8 cellular contexts compared by ENCODE assay signal in the genomic region with DNA sequence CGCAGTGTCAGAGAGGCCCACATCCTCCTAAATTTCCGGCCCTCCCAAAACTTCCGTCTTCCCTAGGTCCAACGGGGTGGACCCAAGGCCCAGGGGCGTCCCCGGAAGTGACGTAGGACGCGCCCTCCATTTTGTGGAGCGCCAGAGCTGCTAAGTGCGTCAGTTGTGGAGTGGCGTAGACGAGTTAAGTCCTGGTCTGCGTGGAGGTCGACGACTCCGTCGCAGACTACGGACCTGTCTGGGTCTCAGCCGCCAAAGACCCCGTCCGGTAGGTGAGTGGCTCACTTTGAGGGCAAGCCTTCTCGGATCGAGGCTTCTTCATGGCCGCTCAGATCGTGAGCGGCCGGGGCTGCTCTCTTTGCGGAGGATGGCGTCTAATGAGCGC. TPM values are rescaled to one million over a fixed set of nuclear protein-coding genes. Genes with fewer than 3 reads are reported as not detected.
A peak's percentile ranks its signal among the peaks of the same experiment; 100 is the strongest.
DNase-seq lines count a peak whose midpoint lies in the region; ATAC-seq and TF ChIP-seq lines count a peak whose summit lies in the region.

Gene SRSF5 (plus strand): TSS at position 159 of the 385 bp plus-strand sequence. CDS start 1,015 bp downstream, outside the sequence.

- H3K36me3 ChIP-seq in smooth muscle cell (ENCODE audit: low read depth), result peaks cover 20% of the 10 kb centered on the region

- H2AFZ ChIP-seq in smooth muscle cell (ENCODE audit: low read depth), result peak within 1 kb of the TSS; percentile 84

- peaks cover 29% of the 10 kb centered on the region for H3F3A ChIP-seq in smooth muscle cell (ENCODE audit: low read depth)

- CTCF ChIA-PET in AG04450 (lab: Charles Lee) (interaction anchor here (0.6 to 2.0 kb wide), 4 partner anchors 182 to 231 kb away, joined by 3 to 8 read pairs (median 5); no protein-coding TSS in a partner anchor), WTC11 (lab: Charles Lee) (interaction anchor here (0.5 to 2.1 kb wide), 5 partner anchors 40 to 264 kb away, joined by 3 to 4 read pairs (median 4); no protein-coding TSS in a partner anchor)

- peaks cover 37% of the 10 kb centered on the region for H3K79me2 ChIP-seq in smooth muscle cell (ENCODE audit: low read depth)

- H3K27me3 Mint-ChIP-seq in WTC11 (ENCODE audit: low read depth), result peaks cover 6% of the 10 kb centered on the region

- no peaks in the 10 kb centered on the region for H3K27me3 ChIP-seq in AG04450 (ENCODE audit: control insufficient read depth, insufficient read depth, low read length)
- no peaks in the 10 kb centered on the region for H3K27me3 ChIP-seq in smooth muscle cell (ENCODE audit: low read depth)

- under 1% methylated on average over 31 of the region's 31 CpGs for WGBS in smooth muscle cell (ENCODE audit: low lambda C conversion rate)

- H3K4me2 ChIP-seq in smooth muscle cell, result peak within 1 kb of the TSS; percentile 97

- TF ChIP-seq CTCF in AG04450 (IDR thresholded peaks at IDR 0.05; ENCODE audit: low read depth, low read length) (no peak), WTC11 (IDR thresholded peaks at IDR 0.05) (no peak), cardiac fibroblast (IDR thresholded peaks at IDR 0.05; ENCODE audit: low read depth, low read length) (no peak), smooth muscle cell (IDR thresholded peaks at IDR 0.05; ENCODE audit: borderline replicate concordance, insufficient read depth, poor library complexity, severe bottlenecking) (no peak)

- peaks cover 49% of the 10 kb centered on the region for H4K20me1 ChIP-seq in smooth muscle cell (ENCODE audit: low read depth)

- POLR2A ChIA-PET in AG04450 (lab: Yijun Ruan, JAX) (interaction anchor here (0.6 to 1.8 kb wide), 10 partner anchors 9 to 187 kb away, joined by 3 to 13 read pairs (median 4); partner anchors contain the start of genes SMOC1 and SUSD6), WTC11 (lab: Charles Lee) (interaction anchor here (1.0 to 1.5 kb wide), 4 partner anchors 9 to 193 kb away, joined by 3 to 5 read pairs (median 4); partner anchors contain the start of gene CCDC177)

- peak within 1 kb of the TSS; percentile 100 for H3K27ac Mint-ChIP-seq in WTC11

- H3K4me3 Mint-ChIP-seq in WTC11, result peak within 1 kb of the TSS; percentile 99

- H3K9me3 ChIP-seq in AG04450 (ENCODE audit: control insufficient read depth, insufficient read depth, low read length) (peaks cover 4% of the 10 kb centered on the region; the same call in 1 of the 2 replicates), smooth muscle cell (replicated peaks; ENCODE audit: low read depth) (no peaks in the 10 kb centered on the region)

- H3K36me3 Mint-ChIP-seq in WTC11, result peaks cover 47% of the 10 kb centered on the region

- peak within 1 kb of the TSS; percentile 100 for H3K9ac ChIP-seq in smooth muscle cell (ENCODE audit: low read depth)

- H3K9me3 Mint-ChIP-seq in WTC11, result peaks cover 4% of the 10 kb centered on the region; the same call in 1 of the 2 replicates

- ATAC-seq in GM18909 (IDR thresholded peaks at IDR 0.05; ENCODE audit: poor library complexity, unreplicated experiment) (peak; percentile 83), HG03175 (IDR thresholded peaks at IDR 0.05; ENCODE audit: unreplicated experiment) (peak; percentile 86), WTC11 (peak; percentile 94)

- H3K4me1 Mint-ChIP-seq in WTC11, result peaks cover 27% of the 10 kb centered on the region

- peak within 1 kb of the TSS; percentile 98 for H3K4me3 ChIP-seq in AG04450 (ENCODE audit: low read depth, low read length)
- H3K4me3 ChIP-seq in cardiac fibroblast (replicated peaks in 1 of 2; ENCODE audit: low read depth in 2 of 2, low read length in 2 of 2), result peak within 1 kb of the TSS; percentile 96 to 99
- peak within 1 kb of the TSS; percentile 99 for H3K4me3 ChIP-seq in smooth muscle cell

- DNase-seq in AG04450 (ENCODE audit: low read depth, low spot score) (peak; percentile 90), NCI-H226 (peak; percentile 94), WTC11 (ENCODE audit: low spot score) (peak; percentile 92), cardiac fibroblast (ENCODE audit: low read depth in 2 of 2) (peak; percentile 99), iPS-NIHi7 (ENCODE audit: extremely low spot score) (peak; percentile 93), smooth muscle cell (lab: John Stamatoyannopoulos, UW; ENCODE audit: unreplicated experiment) (peak; percentile 78)

- peak within 1 kb of the TSS; percentile 100 for H3K27ac ChIP-seq in AG04450 (ENCODE audit: low read depth, low read length)
- H3K27ac ChIP-seq in smooth muscle cell (ENCODE audit: low read depth), result peak within 1 kb of the TSS; percentile 100

- peaks cover 24% of the 10 kb centered on the region for H3K4me1 ChIP-seq in smooth muscle cell (ENCODE audit: low read depth)

TF ChIP-seq in WTC11, 78 proteins besides CTCF, POLR2A, EP300 and RAD21 (continues in another document):
- TF ChIP-seq GABPB1 (CRISPR knock-in tag; IDR thresholded peaks at IDR 0.05) (peak; percentile 79), ESRRA (CRISPR knock-in tag; IDR thresholded peaks at IDR 0.05; ENCODE audit: borderline replicate concordance) (peak; percentile 76; the same call in 1 of the 2 replicates), TP53 (CRISPR knock-in tag; IDR thresholded peaks at IDR 0.05) (0 out of 2 replicates have a peak, but pooled peaks have one; percentile 0), SMAD4 (CRISPR knock-in tag; IDR thresholded peaks at IDR 0.05) (peak; percentile 25; the same call in 1 of the 2 replicates), ZBTB43 (CRISPR knock-in tag; IDR thresholded peaks at IDR 0.05) (peak; percentile 15; the same call in 1 of the 2 replicates), HMGA2 (CRISPR knock-in tag; IDR thresholded peaks at IDR 0.05) (peak; percentile 21; the same call in 1 of the 2 replicates), HMGXB4 (CRISPR knock-in tag; IDR thresholded peaks at IDR 0.05) (no peak; the same call in 1 of the 2 replicates)
- TF ChIP-seq, protein P1, sequence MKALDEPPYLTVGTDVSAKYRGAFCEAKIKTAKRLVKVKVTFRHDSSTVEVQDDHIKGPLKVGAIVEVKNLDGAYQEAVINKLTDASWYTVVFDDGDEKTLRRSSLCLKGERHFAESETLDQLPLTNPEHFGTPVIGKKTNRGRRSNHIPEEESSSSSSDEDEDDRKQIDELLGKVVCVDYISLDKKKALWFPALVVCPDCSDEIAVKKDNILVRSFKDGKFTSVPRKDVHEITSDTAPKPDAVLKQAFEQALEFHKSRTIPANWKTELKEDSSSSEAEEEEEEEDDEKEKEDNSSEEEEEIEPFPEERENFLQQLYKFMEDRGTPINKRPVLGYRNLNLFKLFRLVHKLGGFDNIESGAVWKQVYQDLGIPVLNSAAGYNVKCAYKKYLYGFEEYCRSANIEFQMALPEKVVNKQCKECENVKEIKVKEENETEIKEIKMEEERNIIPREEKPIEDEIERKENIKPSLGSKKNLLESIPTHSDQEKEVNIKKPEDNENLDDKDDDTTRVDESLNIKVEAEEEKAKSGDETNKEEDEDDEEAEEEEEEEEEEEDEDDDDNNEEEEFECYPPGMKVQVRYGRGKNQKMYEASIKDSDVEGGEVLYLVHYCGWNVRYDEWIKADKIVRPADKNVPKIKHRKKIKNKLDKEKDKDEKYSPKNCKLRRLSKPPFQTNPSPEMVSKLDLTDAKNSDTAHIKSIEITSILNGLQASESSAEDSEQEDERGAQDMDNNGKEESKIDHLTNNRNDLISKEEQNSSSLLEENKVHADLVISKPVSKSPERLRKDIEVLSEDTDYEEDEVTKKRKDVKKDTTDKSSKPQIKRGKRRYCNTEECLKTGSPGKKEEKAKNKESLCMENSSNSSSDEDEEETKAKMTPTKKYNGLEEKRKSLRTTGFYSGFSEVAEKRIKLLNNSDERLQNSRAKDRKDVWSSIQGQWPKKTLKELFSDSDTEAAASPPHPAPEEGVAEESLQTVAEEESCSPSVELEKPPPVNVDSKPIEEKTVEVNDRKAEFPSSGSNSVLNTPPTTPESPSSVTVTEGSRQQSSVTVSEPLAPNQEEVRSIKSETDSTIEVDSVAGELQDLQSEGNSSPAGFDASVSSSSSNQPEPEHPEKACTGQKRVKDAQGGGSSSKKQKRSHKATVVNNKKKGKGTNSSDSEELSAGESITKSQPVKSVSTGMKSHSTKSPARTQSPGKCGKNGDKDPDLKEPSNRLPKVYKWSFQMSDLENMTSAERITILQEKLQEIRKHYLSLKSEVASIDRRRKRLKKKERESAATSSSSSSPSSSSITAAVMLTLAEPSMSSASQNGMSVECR (CRISPR knock-in tag; IDR thresholded peaks at IDR 0.05; ENCODE audit: borderline replicate concordance), result 0 out of 2 replicates have a peak, but pooled peaks have one; percentile 55

RNA-seq across cellular contexts. Expression of gene SRSF5, which starts in this region (rescaled TPM):
- polyA plus RNA-seq in AG04450 (2011; rRNA removed) (203 and 271 TPM in 2 replicates), smooth muscle cell (201 and 300 TPM in 2 replicates)
- 184 and 206 TPM in 2 replicates for polyA minus RNA-seq in AG04450 (2011; rRNA and poly(A)+ RNA removed)
- total RNA-seq in WTC11 (2021) (256 to 288 TPM (median 275 TPM) in 3 replicates), smooth muscle cell (197 and 246 TPM in 2 replicates)

Comparison
In these comparisons a context has a peak if more than half of its experiments do, and no peak if none do; other contexts are left out.
1. Peak in every context shown above with its lines: DNase-seq, ATAC-seq, H3K4me3 ChIP-seq and H3K27ac ChIP-seq.